ENCODE assay signal across 8 cellular contexts in the genomic region with DNA sequence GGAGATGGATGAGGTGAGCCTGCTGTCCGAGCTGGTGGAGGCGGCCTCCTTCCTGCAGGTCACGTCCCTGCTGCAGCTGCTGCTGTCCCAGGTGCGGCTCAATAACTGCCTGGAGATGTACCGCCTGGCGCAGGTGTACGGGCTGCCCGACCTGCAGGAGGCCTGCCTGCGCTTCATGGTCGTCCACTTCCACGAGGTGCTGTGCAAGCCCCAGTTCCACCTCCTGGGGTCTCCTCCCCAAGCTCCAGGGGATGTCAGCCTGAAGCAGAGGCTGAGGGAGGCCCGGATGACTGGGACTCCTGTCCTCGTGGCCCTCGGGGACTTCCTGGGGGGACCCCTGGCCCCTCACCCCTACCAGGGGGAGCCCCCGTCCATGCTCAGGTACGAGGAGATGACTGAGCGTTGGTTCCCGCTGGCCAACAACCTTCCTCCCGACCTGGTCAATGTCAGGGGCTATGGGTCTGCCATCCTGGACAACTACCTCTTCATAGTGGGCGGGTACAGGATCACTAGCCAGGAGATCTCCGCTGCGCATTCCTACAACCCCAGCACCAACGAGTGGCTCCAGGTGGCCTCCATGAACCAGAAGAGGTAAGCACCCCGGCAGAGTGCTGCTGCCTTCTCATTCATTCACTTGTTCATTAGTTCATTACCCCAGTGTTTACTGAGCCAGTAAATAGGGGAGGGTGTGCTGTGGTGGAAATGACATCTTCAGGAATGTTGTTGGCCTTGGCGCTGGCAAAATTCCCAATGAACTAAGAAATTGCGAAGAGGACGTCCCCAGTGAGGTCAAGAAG. TPM values are rescaled to one million over a fixed set of nuclear protein-coding genes. Genes with fewer than 3 reads are reported as not detected.
DNase-seq lines count a peak whose midpoint lies in the region; ATAC-seq and TF ChIP-seq lines count a peak whose summit lies in the region.

No MANE protein-coding gene starts in this region.

- no peak for TF ChIP-seq POLR2A in esophagus squamous epithelium (IDR thresholded peaks at IDR 0.05)

- intact Hi-C loops in esophagus squamous epithelium (cut with DNase I) = no loop called here
- intact Hi-C loops in posterior vena cava (cut with DNase I) = no loop called here

- H3K4me3 Mint-ChIP-seq in neural crest cell = peak overlapping the region; percentile 83

- WGBS in esophagus squamous epithelium, 2 donors = 5 to 7% methylated on average over 10 to 17 of the region's 27 CpGs

- H3K4me1 Mint-ChIP-seq in neural crest cell = peaks cover 61% of the 10 kb centered on the region

- peak overlapping the region; percentile 83 for H3K27ac Mint-ChIP-seq in neural crest cell (ENCODE audit: unreplicated experiment)

- H3K27ac ChIP-seq in esophagus squamous epithelium = peak overlapping the region; percentile 76 to 94 (median 89)

- H3K9me3 Mint-ChIP-seq in neural crest cell = no peaks in the 10 kb centered on the region

- no peaks in the 10 kb centered on the region for H3K27me3 ChIP-seq in esophagus squamous epithelium

- H3K36me3 ChIP-seq in esophagus squamous epithelium = peaks cover 0 to 7% (median 0%) of the 10 kb centered on the region in 3 donors

- H3K4me1 ChIP-seq in esophagus squamous epithelium = peaks cover 7 to 62% (median 11%) of the 10 kb centered on the region in 3 donors

- H3K4me3 ChIP-seq in esophagus squamous epithelium = peak overlapping the region; percentile 60 to 81 (median 67)

- peak; percentile 25 for ATAC-seq in HG02588 (IDR thresholded peaks at IDR 0.05; ENCODE audit: unreplicated experiment)

- H3K9me3 ChIP-seq in esophagus squamous epithelium = no peaks in the 10 kb centered on the region

- DNase-seq in NCI-H82 (lab: John Stamatoyannopoulos, UW) = peak; percentile 61
- DNase-seq in NCI-H82 treated with DMSO at 0.1 percent for 48 hours (lab: John Stamatoyannopoulos, UW; ENCODE audit: unreplicated experiment) = no peak
- peak; percentile 59 for DNase-seq in NCI-H1105 treated with DMSO at 0.1 percent for 48 hours (lab: John Stamatoyannopoulos, UW)
- DNase-seq in activated CD4-positive, alpha-beta T cell treated with anti-CD3 and anti-CD28 coated beads, Interleukin-2, amount 50 U/mL, for 24 hours (ENCODE audit: low read depth in 1 of 2, low spot score in 1 of 2) = peak; percentile 13 to 35
- no peak for DNase-seq in esophagus squamous epithelium (lab: John Stamatoyannopoulos, UW)
- DNase-seq in neural crest cell (ENCODE audit: low read depth, low spot score) = no peak
- DNase-seq in posterior vena cava (ENCODE audit: low spot score) = no peak

- no peaks in the 10 kb centered on the region for H3K27me3 Mint-ChIP-seq in neural crest cell (ENCODE audit: low read depth)

- TF ChIP-seq CTCF in esophagus squamous epithelium (IDR thresholded peaks at IDR 0.05) (no peak), neural crest cell (conservative IDR thresholded peaks at IDR 0.05) (no peak)

- peaks cover 14% of the 10 kb centered on the region for H3K36me3 Mint-ChIP-seq in neural crest cell (ENCODE audit: low read depth)

RNA-seq across cellular contexts. Expression of a gene that starts 0.8 kb away (rescaled TPM):
- total RNA-seq in esophagus squamous epithelium = not detected
- not detected in 2 replicates for total RNA-seq in neural crest cell
- not detected for total RNA-seq in posterior vena cava

RNA-seq across cellular contexts. Expression of a gene that starts 0.8 kb away (rescaled TPM):
- total RNA-seq in esophagus squamous epithelium (10 to 100 TPM in 3 of 4 donors, 1 to 10 TPM in 1; 9.2 to 33.2 (median 11.3) TPM), neural crest cell (36.4 and 38.5 TPM in 2 replicates), posterior vena cava (10 to 100 TPM; 48.2 to 48.9 TPM)

Comparison
In these comparisons a context has a peak if more than half of its experiments do, and no peak if none do; other contexts are left out.
1. DNase-seq: peak in NCI-H82 (single experiment), NCI-H1105 treated with DMSO at 0.1 percent for 48 hours (single experiment) and activated CD4-positive, alpha-beta T cell treated with anti-CD3 and anti-CD28 coated beads, Interleukin-2, amount 50 U/mL, for 24 hours (2 of 2); none in NCI-H82 treated with DMSO at 0.1 percent for 48 hours (single experiment), esophagus squamous epithelium (single experiment), neural crest cell (single experiment) and posterior vena cava (single experiment).